ENCODE assay signal across 16 cellular contexts in the genomic region with DNA sequence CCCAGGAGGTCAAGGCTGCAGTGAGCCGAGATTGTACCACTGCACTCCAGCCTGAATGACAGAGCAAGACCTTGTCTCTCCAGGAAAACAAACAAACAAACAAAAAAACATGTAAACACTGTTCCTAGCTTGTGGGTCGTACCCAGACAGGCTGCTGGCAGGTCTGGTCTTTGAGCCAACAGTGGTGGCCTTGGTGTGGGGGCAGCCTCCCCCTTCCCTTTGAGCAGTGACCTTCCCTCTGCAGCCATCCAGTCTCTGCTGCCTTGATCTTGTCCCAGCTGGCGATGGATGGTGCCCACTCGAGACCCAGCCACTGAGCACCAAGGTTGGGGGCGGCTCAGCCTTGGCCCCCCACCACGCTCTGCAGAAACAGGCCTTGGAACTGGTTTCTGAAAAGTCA.
DNase-seq lines count a peak whose midpoint lies in the region; ATAC-seq and TF ChIP-seq lines count a peak whose summit lies in the region.
"Had no signal": no experiment of that assay in that cellular context is flagged by ENCODE, and none has a peak within 500 bp of the region (broad histone marks: within the 10 kb centered on the region; RNA-seq: fewer than 3 reads in every experiment).

No MANE protein-coding gene starts in this region.

- no peak for TF ChIP-seq CTCF in WTC11 (IDR thresholded peaks at IDR 0.05)
- TF ChIP-seq CTCF in glutamatergic neuron (IDR thresholded peaks at IDR 0.05; ENCODE audit: partially characterized antibody, unreplicated experiment): no peak

- no peak overlapping the region for H2AK5ac ChIP-seq in trophoblast cell (ENCODE audit: low read length)

- H3K9me3 Mint-ChIP-seq in WTC11 (peaks cover 9% of the 10 kb centered on the region), glutamatergic neuron (ENCODE audit: unreplicated experiment) (peaks cover 24% of the 10 kb centered on the region)

- H3K4me1 Mint-ChIP-seq in WTC11 (peaks cover 30% of the 10 kb centered on the region), glutamatergic neuron (ENCODE audit: low read depth, unreplicated experiment) (peaks cover 32% of the 10 kb centered on the region)

- no peaks in the 10 kb centered on the region for H3K79me1 ChIP-seq in trophoblast cell (ENCODE audit: low read length)

- no peak overlapping the region for H2BK12ac ChIP-seq in trophoblast cell (ENCODE audit: low read length)

- no peak overlapping the region for H3K14ac ChIP-seq in trophoblast cell (ENCODE audit: low read length)

- H3K9me3 ChIP-seq in HUES48 (ENCODE audit: control insufficient read depth, insufficient read depth, low read length) (no peaks in the 10 kb centered on the region), trophoblast cell (ENCODE audit: insufficient read depth, low read depth, low read length) (peaks cover 2% of the 10 kb centered on the region)
- H3K9me3 ChIP-seq: MG63 had no signal

- H3K27ac Mint-ChIP-seq in WTC11: peak overlapping the region; percentile 91
- peak overlapping the region; percentile 63 for H3K27ac Mint-ChIP-seq in glutamatergic neuron (ENCODE audit: unreplicated experiment)

- H3K79me2 ChIP-seq in trophoblast cell (ENCODE audit: control insufficient read depth, insufficient read depth, low read length, poor library complexity): no peaks in the 10 kb centered on the region

- no peak overlapping the region for H3K4me2 ChIP-seq in trophoblast cell (ENCODE audit: low read length)
- H3K4me2 ChIP-seq: PC-9 had no signal

- H2AFZ ChIP-seq in trophoblast cell (ENCODE audit: insufficient read depth, low read length, poor library complexity): no peak overlapping the region
- H2AFZ ChIP-seq: PC-9 had no signal

- WGBS in trophoblast cell (ENCODE audit: extremely low coverage, insufficient coverage, insufficient read length): no CpG with 5 or more reads among the region's 6 CpGs

- H3K4me3 ChIP-seq in HUES48 (ENCODE audit: low read depth, low read length) (no peak overlapping the region), trophoblast cell (ENCODE audit: low read depth, low read length) (no peak overlapping the region)
- H3K4me3 ChIP-seq: MG63, PC-9 had no signal

- ATAC-seq in WTC11: no peak
- ATAC-seq in GM18870 (IDR thresholded peaks at IDR 0.05; ENCODE audit: unreplicated experiment): no peak
- ATAC-seq: HCT116 had no signal

- H3K27me3 Mint-ChIP-seq in WTC11 (ENCODE audit: low read depth) (no peaks in the 10 kb centered on the region), glutamatergic neuron (ENCODE audit: unreplicated experiment) (peaks cover 20% of the 10 kb centered on the region)

- no peak overlapping the region for H4K12ac ChIP-seq in trophoblast cell (ENCODE audit: low read depth, low read length)

- H3K36me3 ChIP-seq in HUES48 (ENCODE audit: control insufficient read depth, insufficient read depth, low read length): peaks cover 8% of the 10 kb centered on the region; the same call in 1 of the 2 replicates
- peaks cover 64 to 66% of the 10 kb centered on the region in 2 experiments for H3K36me3 ChIP-seq in trophoblast cell (ENCODE audit: control insufficient read depth in 1 of 2, insufficient read depth in 2 of 2, low read length in 2 of 2)
- H3K36me3 ChIP-seq: MG63 had no signal

- no peak overlapping the region for H2BK5ac ChIP-seq in trophoblast cell (ENCODE audit: low read depth, low read length, poor library complexity)

- H3K4ac ChIP-seq in trophoblast cell (ENCODE audit: low read depth, low read length): no peak overlapping the region

- CTCF ChIA-PET in WTC11 (lab: Charles Lee): interaction anchor here (0.6 to 5.6 kb wide), 3 partner anchors 25 to 103 kb away, joined by 3 to 48 read pairs (median 4); no protein-coding TSS in a partner anchor

- H2BK120ac ChIP-seq in trophoblast cell (ENCODE audit: insufficient read depth, low read length, poor library complexity): peak overlapping the region; percentile 7

- no peak overlapping the region for H3K23ac ChIP-seq in trophoblast cell (ENCODE audit: low read length)

- H4K91ac ChIP-seq in trophoblast cell (ENCODE audit: low read depth, low read length): no peak overlapping the region

- H3K18ac ChIP-seq in trophoblast cell (ENCODE audit: low read length): peak overlapping the region; percentile 17

- no peak overlapping the region for H3K4me3 Mint-ChIP-seq in WTC11
- H3K4me3 Mint-ChIP-seq in glutamatergic neuron (ENCODE audit: unreplicated experiment): no peak overlapping the region

- no peaks in the 10 kb centered on the region for H3K27me3 ChIP-seq in HUES48 (ENCODE audit: control insufficient read depth, insufficient read depth, low read length)
- no peaks in the 10 kb centered on the region for H3K27me3 ChIP-seq in trophoblast cell (ENCODE audit: insufficient read depth, low read length)
- H3K27me3 ChIP-seq: MG63 had no signal

- peaks cover 24% of the 10 kb centered on the region for H3K4me1 ChIP-seq in HUES48 (ENCODE audit: control insufficient read depth, insufficient read depth, low read length)
- peaks cover 9 to 16% of the 10 kb centered on the region in 2 experiments for H3K4me1 ChIP-seq in trophoblast cell (ENCODE audit: control insufficient read depth in 1 of 2, insufficient read depth in 2 of 2, low read length in 2 of 2)

- H3K9ac ChIP-seq in HUES48 (ENCODE audit: low read depth, low read length) (no peak overlapping the region), trophoblast cell (ENCODE audit: low read length) (no peak overlapping the region)

- no peak overlapping the region for H4K8ac ChIP-seq in trophoblast cell (ENCODE audit: low read depth, low read length)

- DNase-seq in WTC11 (ENCODE audit: low spot score) (no peak), glutamatergic neuron (no peak), trophoblast cell (no peak), HuH-7 (ENCODE audit: low spot score) (no peak), caudate nucleus (lab: John Stamatoyannopoulos, UW) (no peak)
- DNase-seq: COR-L47, Karpas-422, MG63, NCI-H1092 treated with DMSO at 0.1 percent for 48 hours, NCI-H1694, NCI-H446 treated with DMSO at 0.1 percent for 48 hours, NCI-H748 treated with DMSO at 0.1 percent for 48 hours, PC-9 had no signal

- peaks cover 26% of the 10 kb centered on the region for H3K36me3 Mint-ChIP-seq in WTC11
- H3K36me3 Mint-ChIP-seq in glutamatergic neuron (ENCODE audit: unreplicated experiment): peaks cover 9% of the 10 kb centered on the region

- POLR2A ChIA-PET in WTC11 (lab: Charles Lee): no interaction called here

- H3K27ac ChIP-seq in HUES48 (ENCODE audit: low read depth, low read length): peak overlapping the region; percentile 91
- no peak overlapping the region for H3K27ac ChIP-seq in trophoblast cell (ENCODE audit: low read depth, low read length)
- H3K27ac ChIP-seq in caudate nucleus (ENCODE audit: low read depth, low read length): no peak overlapping the region
- H3K27ac ChIP-seq: PC-9 had no signal

TF ChIP-seq in WTC11, 78 proteins besides CTCF, POLR2A, EP300 and RAD21:
- TF ChIP-seq JAZF1 (CRISPR knock-in tag; IDR thresholded peaks at IDR 0.05) (no peak), TEAD1 (CRISPR knock-in tag; IDR thresholded peaks at IDR 0.05) (no peak)
